9 cellular contexts compared by ENCODE assay signal in the genomic region with DNA sequence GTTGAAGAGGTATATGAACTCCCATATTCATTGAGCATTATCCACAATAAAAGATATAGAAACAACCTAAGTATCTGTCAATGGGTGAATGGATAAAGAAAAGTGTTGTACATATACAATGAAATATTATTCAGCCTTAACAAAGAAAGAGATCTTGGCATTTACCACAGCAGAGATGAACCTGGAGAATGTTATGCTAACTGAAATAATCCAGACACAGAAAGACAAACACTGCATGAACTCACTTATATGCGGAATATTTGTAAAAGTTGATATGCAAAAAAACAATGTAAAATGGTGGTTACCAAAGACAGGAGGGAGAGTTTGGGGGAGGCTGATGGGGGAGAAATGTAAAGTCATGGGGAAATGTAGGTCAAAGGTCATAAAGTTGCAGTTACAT.
"Had no signal": no experiment of that assay in that cellular context is flagged by ENCODE, and none has a peak within 500 bp of the region (broad histone marks: within the 10 kb centered on the region; RNA-seq: fewer than 3 reads in every experiment).

No MANE protein-coding gene starts in this region.

- H3K4me3 ChIP-seq: GM23248 had no signal

- H2AFZ ChIP-seq: GM23248 had no signal

- H3K27me3 Mint-ChIP-seq: IgD-negative memory B cell had no signal

- FAIRE-seq: HepG2, HTR-8/SVneo had no signal

- H3K4me3 Mint-ChIP-seq: IgD-negative memory B cell had no signal

- H3K36me3 Mint-ChIP-seq: IgD-negative memory B cell had no signal

- H3K27ac Mint-ChIP-seq: IgD-negative memory B cell had no signal

- H3K4me1 Mint-ChIP-seq: IgD-negative memory B cell had no signal

- ATAC-seq: HepG2 had no signal

- H3K27ac ChIP-seq: GM23248, KMS-11 had no signal

- H3K9ac ChIP-seq: GM23248, KMS-11 had no signal

- DNase-seq: GM23248, H7, HCEC 1CT, Karpas-422, KBM-7 had no signal

- H3K4me2 ChIP-seq: KMS-11 had no signal
